10 cellular contexts compared by ENCODE assay signal in the genomic region with DNA sequence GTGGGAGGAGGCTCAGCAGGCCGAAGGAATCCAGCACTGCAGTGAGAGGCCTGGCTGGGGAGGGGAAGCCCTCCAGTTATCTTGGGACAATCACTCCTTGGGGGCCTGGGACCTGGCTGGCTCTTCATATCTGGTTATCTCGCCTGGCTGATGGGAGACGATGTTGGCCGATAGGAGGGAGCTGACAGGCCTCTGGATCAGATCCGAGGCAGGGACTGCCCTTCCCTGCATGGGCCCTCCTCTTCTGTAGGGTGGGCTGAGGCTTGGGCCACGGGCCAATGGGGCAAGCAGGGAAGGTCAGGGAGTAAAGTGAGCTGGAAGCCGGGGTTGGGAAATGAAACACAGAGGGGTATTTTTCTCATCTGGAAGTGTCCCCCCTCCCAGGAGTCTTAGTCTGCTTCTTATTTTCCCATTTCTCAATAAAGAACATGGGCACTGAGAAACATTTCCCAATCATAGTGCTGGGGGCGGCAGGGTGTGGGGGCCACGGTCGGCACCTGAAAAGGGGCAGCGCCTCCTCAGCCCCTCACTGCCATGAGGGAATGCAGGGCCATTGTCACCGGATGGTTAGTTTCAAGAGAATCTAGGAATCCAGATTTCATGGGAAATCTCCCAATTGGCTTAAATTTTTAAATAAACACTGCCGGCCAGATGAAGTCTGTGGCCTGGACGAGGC. TPM values are rescaled to one million over a fixed set of nuclear protein-coding genes. Genes with fewer than 3 reads are reported as not detected.
DNase-seq lines count a peak whose midpoint lies in the region; ATAC-seq and TF ChIP-seq lines count a peak whose summit lies in the region.
"Had no signal": no experiment of that assay in that cellular context is flagged by ENCODE, and none has a peak within 500 bp of the region (broad histone marks: within the 10 kb centered on the region; RNA-seq: fewer than 3 reads in every experiment).

No MANE protein-coding gene starts in this region.

- H3K36me3 ChIP-seq in uterus, result no peaks in the 10 kb centered on the region

- H3K27ac ChIP-seq in uterus, result peak overlapping the region; percentile 90 to 97

- H3K4me3 Mint-ChIP-seq in activated T-cell treated with anti-CD3 and anti-CD28 coated beads, Interleukin-2, amount 50 U/mL, for 72 hours, result no peak overlapping the region
- H3K4me3 Mint-ChIP-seq in activated T-cell treated with anti-CD3 and anti-CD28 coated beads, Interleukin-2, amount 50 U/mL, for 4 hours, result no peak overlapping the region
- peak overlapping the region in 1 of 3 experiments; percentile 30 for H3K4me3 Mint-ChIP-seq in nephron

- H3K27ac Mint-ChIP-seq in activated T-cell treated with anti-CD3 and anti-CD28 coated beads, Interleukin-2, amount 50 U/mL, for 72 hours, result peak overlapping the region; percentile 35
- H3K27ac Mint-ChIP-seq in nephron, result peak overlapping the region; percentile 84 to 91 (median 86)

- H3K9me3 ChIP-seq in uterus, result no peaks in the 10 kb centered on the region

- H3K27me3 Mint-ChIP-seq in activated T-cell treated with anti-CD3 and anti-CD28 coated beads, Interleukin-2, amount 50 U/mL, for 72 hours (ENCODE audit: low read depth), result no peaks in the 10 kb centered on the region
- H3K27me3 Mint-ChIP-seq in activated T-cell treated with anti-CD3 and anti-CD28 coated beads, Interleukin-2, amount 50 U/mL, for 4 hours (ENCODE audit: low read depth), result no peaks in the 10 kb centered on the region
- H3K27me3 Mint-ChIP-seq in nephron (ENCODE audit: low read depth), result no peaks in the 10 kb centered on the region

- no peaks in the 10 kb centered on the region for H3K9me3 Mint-ChIP-seq in activated T-cell treated with anti-CD3 and anti-CD28 coated beads, Interleukin-2, amount 50 U/mL, for 72 hours
- H3K9me3 Mint-ChIP-seq in activated T-cell treated with anti-CD3 and anti-CD28 coated beads, Interleukin-2, amount 50 U/mL, for 4 hours, result no peaks in the 10 kb centered on the region
- no peaks in the 10 kb centered on the region for H3K9me3 Mint-ChIP-seq in nephron

- peaks cover 32% of the 10 kb centered on the region for H3K4me1 Mint-ChIP-seq in activated T-cell treated with anti-CD3 and anti-CD28 coated beads, Interleukin-2, amount 50 U/mL, for 72 hours (ENCODE audit: low read depth)
- H3K4me1 Mint-ChIP-seq in activated T-cell treated with anti-CD3 and anti-CD28 coated beads, Interleukin-2, amount 50 U/mL, for 4 hours (ENCODE audit: low read depth), result peaks cover 24% of the 10 kb centered on the region
- H3K4me1 Mint-ChIP-seq in nephron, result peaks cover 63% of the 10 kb centered on the region

- peaks cover 18 to 19% of the 10 kb centered on the region in 2 donors for H3K4me1 ChIP-seq in uterus

- ATAC-seq in activated T-cell treated with anti-CD3 and anti-CD28 coated beads, Interleukin-2, amount 50 U/mL, for 72 hours (replicated peaks in 1 of 2), result no peak
- no peak for ATAC-seq in activated T-cell treated with anti-CD3 and anti-CD28 coated beads, Interleukin-2, amount 50 U/mL, for 4 hours
- ATAC-seq in HG03095 (IDR thresholded peaks at IDR 0.05; ENCODE audit: unreplicated experiment), result no peak

- TF ChIP-seq CTCF in nephron (IDR thresholded peaks at IDR 0.05; ENCODE audit: unreplicated experiment in 3 of 3) (no peak), uterus (IDR thresholded peaks at IDR 0.05) (no peak)

- H3K4me3 ChIP-seq in uterus, result no peak overlapping the region

- no peak for TF ChIP-seq POLR2A in uterus (IDR thresholded peaks at IDR 0.05)

- DNase-seq in activated T-cell treated with anti-CD3 and anti-CD28 coated beads, Interleukin-2, amount 50 U/mL, for 72 hours, result no peak
- DNase-seq in activated T-cell treated with anti-CD3 and anti-CD28 coated beads, Interleukin-2, amount 50 U/mL, for 4 hours, result no peak
- DNase-seq in fibroblast of gingiva (ENCODE audit: low read depth) (peak; percentile 73), uterus (peak; percentile 74), NCI-H82 (lab: John Stamatoyannopoulos, UW) (no peak), T-helper 9 cell (no peak)
- DNase-seq: retina had no signal

- intact Hi-C loops in uterus (cut with DNase I; ENCODE audit: low total_unique reads), result no loop called here

- H3K27me3 ChIP-seq in uterus, result no peaks in the 10 kb centered on the region

- H3K36me3 Mint-ChIP-seq in activated T-cell treated with anti-CD3 and anti-CD28 coated beads, Interleukin-2, amount 50 U/mL, for 72 hours (ENCODE audit: insufficient read depth in 2 of 2), result peaks cover 0 to 3% of the 10 kb centered on the region in 2 donors
- peaks cover 23% of the 10 kb centered on the region for H3K36me3 Mint-ChIP-seq in activated T-cell treated with anti-CD3 and anti-CD28 coated beads, Interleukin-2, amount 50 U/mL, for 4 hours (ENCODE audit: insufficient read depth)
- H3K36me3 Mint-ChIP-seq in nephron (ENCODE audit: low read depth), result peaks cover 48% of the 10 kb centered on the region

RNA-seq across cellular contexts. Expression of a gene that starts 25.3 kb away (rescaled TPM):
- total RNA-seq in activated T-cell treated with anti-CD3 and anti-CD28 coated beads, Interleukin-2, amount 50 U/mL, for 72 hours, result 10 to 100 TPM; 15.6 to 19.6 TPM
- total RNA-seq in activated T-cell treated with anti-CD3 and anti-CD28 coated beads, Interleukin-2, amount 50 U/mL, for 4 hours, result 10 to 100 TPM; 15.3 to 16.6 (median 15.7) TPM
- 10 to 100 TPM; 33.8 to 78.3 (median 43.5) TPM for total RNA-seq in uterus

RNA-seq across cellular contexts. Expression of a gene that starts 31.2 kb away (rescaled TPM):
- 1 to 10 TPM; 5.1 to 6.2 TPM for total RNA-seq in activated T-cell treated with anti-CD3 and anti-CD28 coated beads, Interleukin-2, amount 50 U/mL, for 72 hours
- 1 to 10 TPM; 2.8 to 4.7 (median 3.8) TPM for total RNA-seq in activated T-cell treated with anti-CD3 and anti-CD28 coated beads, Interleukin-2, amount 50 U/mL, for 4 hours
- total RNA-seq in uterus, result 100 to 1,000 TPM in 1 of 4 donors, 10 to 100 TPM in 3; 25.0 to 110 (median 34.1) TPM

RNA-seq across cellular contexts. Expression of a gene that starts 53.1 kb away (rescaled TPM):
- not detected for total RNA-seq in activated T-cell treated with anti-CD3 and anti-CD28 coated beads, Interleukin-2, amount 50 U/mL, for 72 hours
- not detected for total RNA-seq in activated T-cell treated with anti-CD3 and anti-CD28 coated beads, Interleukin-2, amount 50 U/mL, for 4 hours
- not detected for total RNA-seq in uterus
- total RNA-seq: LHCN-M2 had no signal

Comparison
In these comparisons a context has a peak if more than half of its experiments do, and no peak if none do; other contexts are left out.
1. DNase-seq: peak in fibroblast of gingiva (single experiment) and uterus (2 of 2); none in activated T-cell treated with anti-CD3 and anti-CD28 coated beads, Interleukin-2, amount 50 U/mL, for 72 hours (0 of 2), activated T-cell treated with anti-CD3 and anti-CD28 coated beads, Interleukin-2, amount 50 U/mL, for 4 hours (single experiment), NCI-H82 (single experiment) and T-helper 9 cell (single experiment).